Comparison of ENCODE assay signal across 21 cellular contexts in genomic region chr17:8500609-8501008, GRCh38.
"Had no signal": no experiment of that assay in that cellular context is flagged by ENCODE, and none has a peak within 500 bp of the region (broad histone marks: within the 10 kb centered on the region; RNA-seq: fewer than 3 reads in every experiment).

No MANE protein-coding gene starts in this region.

- DNase-seq: central memory CD4-positive, alpha-beta T cell; dorsolateral prefrontal cortex; effector CD4-positive, alpha-beta T cell; esophagus squamous epithelium; left ventricle myocardium superior; lower lobe of right lung; natural killer cell; stimulated activated CD4-positive, alpha-beta T cell treated with anti-CD3 and anti-CD28 coated beads, Interleukin-12 subunit alpha, Interleukin-12 subunit beta, amount 100 ng/mL, for 4 hours; stimulated activated CD4-positive, alpha-beta T cell treated with anti-CD3 and anti-CD28 coated beads, Interleukin-1b, Interleukin-23, amount 100 ng/mL, for 48 hours; stimulated activated CD4-positive, alpha-beta T cell treated with anti-CD3 and anti-CD28 coated beads, Interleukin-4, amount 100 ng/mL, for 1 hour; stimulated activated CD8-positive, alpha-beta memory T cell treated with anti-CD3 and anti-CD28 coated beads, Interleukin-4, amount 100 ng/mL, for 48 hours; stimulated activated naive CD4-positive, alpha-beta T cell treated with Interleukin-2 at 50 U/mL for 16 hours; stomach; testis; trophoblast cell had no signal

- H3K4me1 ChIP-seq: esophagus squamous epithelium, lower lobe of right lung, parathyroid adenoma, prostate gland, right atrium auricular region, stomach had no signal

- H3K9me3 ChIP-seq: esophagus squamous epithelium, lower lobe of right lung, prostate gland, right atrium auricular region, stomach, testis had no signal

- H3K27ac Mint-ChIP-seq: natural killer cell had no signal

- H3K9me3 Mint-ChIP-seq: natural killer cell, neural crest cell had no signal

- H3K27ac ChIP-seq: esophagus squamous epithelium, lower lobe of right lung, parathyroid adenoma, prostate gland, right atrium auricular region, stomach, testis had no signal

- H3K4me3 ChIP-seq: dorsolateral prefrontal cortex, esophagus squamous epithelium, lower lobe of right lung, prostate gland, right atrium auricular region, smooth muscle cell, stomach, testis had no signal

- H3K4me3 Mint-ChIP-seq: natural killer cell, neural crest cell had no signal

- H3K27me3 ChIP-seq: dorsolateral prefrontal cortex, esophagus squamous epithelium, right atrium auricular region, stomach, testis had no signal

- ATAC-seq: left ventricle myocardium superior, lower lobe of right lung, natural killer cell, sciatic nerve had no signal

- H3K36me3 Mint-ChIP-seq: natural killer cell had no signal

- H3K4me1 Mint-ChIP-seq: natural killer cell, neural crest cell had no signal
